9 cellular contexts compared by ENCODE assay signal in the genomic region with DNA sequence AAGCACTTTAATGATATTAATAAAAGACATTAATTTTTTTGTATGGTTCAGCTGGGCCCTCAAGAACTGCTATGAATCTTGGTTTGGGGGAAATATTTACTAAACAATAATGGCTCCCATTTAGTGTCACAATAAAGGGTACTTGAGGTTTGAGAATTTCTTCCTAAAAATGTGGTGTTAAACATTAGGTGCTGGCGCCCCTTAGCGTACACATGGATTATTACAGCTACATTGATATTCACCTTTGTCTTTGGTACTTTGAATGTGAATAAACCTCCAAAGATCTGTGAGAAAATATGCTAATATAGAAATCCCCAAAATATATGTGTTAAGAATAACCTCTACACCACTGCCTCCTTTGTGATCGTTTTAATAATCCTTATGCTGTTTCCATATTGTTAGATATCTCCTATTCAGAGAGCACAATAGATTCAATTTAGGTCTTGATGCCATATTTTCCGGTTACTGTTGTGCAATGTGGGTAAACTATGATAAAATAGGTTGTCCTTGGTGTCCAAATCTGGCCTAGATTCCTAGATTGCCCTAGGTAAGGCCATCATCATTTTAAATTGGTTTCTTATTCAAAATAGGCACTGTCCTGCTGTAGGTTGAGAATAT.
DNase-seq lines count a peak whose midpoint lies in the region; ATAC-seq and TF ChIP-seq lines count a peak whose summit lies in the region.
"Had no signal": no experiment of that assay in that cellular context is flagged by ENCODE, and none has a peak within 500 bp of the region (broad histone marks: within the 10 kb centered on the region; RNA-seq: fewer than 3 reads in every experiment).

No MANE protein-coding gene starts in this region.

- intact Hi-C loops in testis (cut with DNase I; ENCODE audit: low total_unique reads): no loop called here

- H3K79me2 ChIP-seq in SU-DHL-6 (ENCODE audit: insufficient read depth, low read length): no peaks in the 10 kb centered on the region

- H3K4me2 ChIP-seq in SU-DHL-6 (ENCODE audit: low read depth, low read length, poor library complexity, severe bottlenecking): no peak overlapping the region

- TF ChIP-seq POLR2A in testis (IDR thresholded peaks at IDR 0.05): no peak

- H3K9me3 ChIP-seq in SU-DHL-6 (ENCODE audit: insufficient read depth, low read length) (no peaks in the 10 kb centered on the region), testis (no peaks in the 10 kb centered on the region)

- no peaks in the 10 kb centered on the region for H3K4me1 ChIP-seq in testis

- no peak overlapping the region for H3K27ac ChIP-seq in SU-DHL-6 (ENCODE audit: low read depth, low read length)
- no peak overlapping the region for H3K27ac ChIP-seq in testis

- H3K36me3 ChIP-seq in SU-DHL-6 (ENCODE audit: low read length) (no peaks in the 10 kb centered on the region), testis (ENCODE audit: low read depth, missing control alignments) (no peaks in the 10 kb centered on the region)

- peak; percentile 50 for ATAC-seq in GM21786 (IDR thresholded peaks at IDR 0.05; ENCODE audit: unreplicated experiment)
- ATAC-seq in GM21528 (IDR thresholded peaks at IDR 0.05; ENCODE audit: low FRiP score, unreplicated experiment): no peak
- ATAC-seq: naive thymus-derived CD8-positive, alpha-beta T cell had no signal

- H3F3A ChIP-seq in SU-DHL-6 (ENCODE audit: insufficient read depth): no peaks in the 10 kb centered on the region

- 24 to 27% methylated on average over 4 of the region's 4 CpGs for WGBS in testis, 2 donors

- no peak overlapping the region for H3K4me3 ChIP-seq in SU-DHL-6 (ENCODE audit: insufficient read depth, low read length, poor library complexity, severe bottlenecking)
- H3K4me3 ChIP-seq in testis: no peak overlapping the region

- H3K27me3 ChIP-seq in SU-DHL-6 (ENCODE audit: low read length) (no peaks in the 10 kb centered on the region), testis (no peaks in the 10 kb centered on the region)

- H3K9ac ChIP-seq in SU-DHL-6 (ENCODE audit: low read length): no peak overlapping the region

- DNase-seq in DMS114 treated with DMSO at 0.1 percent for 48 hours (lab: John Stamatoyannopoulos, UW; ENCODE audit: unreplicated experiment): peak; percentile 38
- DNase-seq in NCI-H1436 (lab: John Stamatoyannopoulos, UW): peak; percentile 59
- peak; percentile 46 for DNase-seq in globus pallidus (ENCODE audit: low spot score)
- DNase-seq in testis: peak; percentile 58
- no peak for DNase-seq in stimulated activated CD4-positive, alpha-beta T cell treated with anti-CD3 and anti-CD28 coated beads, Interleukin-1b, Interleukin-23, amount 100 ng/mL, for 48 hours

- TF ChIP-seq CTCF in SU-DHL-6 (IDR thresholded peaks at IDR 0.05; ENCODE audit: insufficient read depth, low read length, poor library complexity, severe bottlenecking) (peak; percentile 90), testis (IDR thresholded peaks at IDR 0.05) (peak in 2 of 3 experiments; percentile 30 to 66)

- no peaks in the 10 kb centered on the region for H3K9me2 ChIP-seq in SU-DHL-6 (replicated peaks; ENCODE audit: insufficient read depth, low read length)

- H2AFZ ChIP-seq in SU-DHL-6 (ENCODE audit: low read depth, low read length, severe bottlenecking): no peak overlapping the region

- no peaks in the 10 kb centered on the region; the same call in 1 of the 2 replicates for H4K20me1 ChIP-seq in SU-DHL-6 (ENCODE audit: low read depth, low read length)
